Comparison of ENCODE assay signal across 1 cellular context in the genomic region with DNA sequence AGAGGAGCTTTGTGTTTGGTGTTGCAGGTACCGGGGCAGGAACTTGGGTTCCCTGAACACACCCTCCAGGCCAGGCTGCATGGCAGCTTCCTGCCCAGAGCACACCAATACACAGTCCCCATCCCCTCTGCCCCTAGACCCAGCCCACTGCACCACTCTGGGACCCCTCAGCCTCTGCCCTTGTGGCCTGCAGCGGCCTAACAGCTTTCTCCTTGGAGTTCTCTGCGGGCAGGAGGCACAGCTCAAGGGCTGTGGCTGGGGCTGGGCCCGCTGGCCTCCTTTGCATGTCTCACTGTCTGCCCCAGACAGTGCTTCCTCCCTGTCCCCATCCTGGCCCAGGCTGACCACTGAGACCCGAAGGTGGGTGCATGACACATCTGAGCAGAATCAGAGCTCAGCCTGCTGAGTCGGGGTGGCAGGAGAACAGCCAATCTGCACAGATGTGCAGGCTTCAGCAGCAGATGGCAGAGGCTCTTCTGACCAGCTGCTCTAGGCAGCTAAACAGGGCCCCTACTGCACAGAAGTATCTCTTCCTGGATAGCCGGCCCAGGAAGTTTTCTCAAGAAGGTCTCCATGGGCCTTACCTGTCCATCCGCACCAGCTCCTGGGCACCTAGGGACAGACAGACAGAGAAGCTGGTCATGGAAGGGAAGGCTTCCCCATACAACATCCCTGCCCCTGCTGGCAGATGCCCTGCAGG.
TF ChIP-seq lines count a peak whose summit lies in the region.

No MANE protein-coding gene starts in this region.

TF ChIP-seq in A549, 52 proteins besides CTCF, POLR2A, EP300 and RAD21 (continued from another document):
- TF ChIP-seq, protein P1, sequence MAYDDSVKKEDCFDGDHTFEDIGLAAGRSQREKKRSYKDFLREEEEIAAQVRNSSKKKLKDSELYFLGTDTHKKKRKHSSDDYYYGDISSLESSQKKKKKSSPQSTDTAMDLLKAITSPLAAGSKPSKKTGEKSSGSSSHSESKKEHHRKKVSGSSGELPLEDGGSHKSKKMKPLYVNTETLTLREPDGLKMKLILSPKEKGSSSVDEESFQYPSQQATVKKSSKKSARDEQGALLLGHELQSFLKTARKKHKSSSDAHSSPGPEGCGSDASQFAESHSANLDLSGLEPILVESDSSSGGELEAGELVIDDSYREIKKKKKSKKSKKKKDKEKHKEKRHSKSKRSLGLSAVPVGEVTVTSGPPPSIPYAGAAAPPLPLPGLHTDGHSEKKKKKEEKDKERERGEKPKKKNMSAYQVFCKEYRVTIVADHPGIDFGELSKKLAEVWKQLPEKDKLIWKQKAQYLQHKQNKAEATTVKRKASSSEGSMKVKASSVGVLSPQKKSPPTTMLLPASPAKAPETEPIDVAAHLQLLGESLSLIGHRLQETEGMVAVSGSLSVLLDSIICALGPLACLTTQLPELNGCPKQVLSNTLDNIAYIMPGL (CRISPR knock-in tag; IDR thresholded peaks at IDR 0.05; ENCODE audit: borderline replicate concordance): no peak
- no peak for TF ChIP-seq ZNF302 (CRISPR knock-in tag; IDR thresholded peaks at IDR 0.05)
- no peak for TF ChIP-seq NFE2L2 (conservative IDR thresholded peaks at IDR 0.05; ENCODE audit: low read length)
- TF ChIP-seq FOXS1 (CRISPR knock-in tag; IDR thresholded peaks at IDR 0.05): no peak
- no peak for TF ChIP-seq POLR2AphosphoS2 (conservative IDR thresholded peaks at IDR 0.05; ENCODE audit: low read length)
- TF ChIP-seq HOXB5 (CRISPR knock-in tag; IDR thresholded peaks at IDR 0.05): no peak
- no peak for TF ChIP-seq KDM1A (IDR thresholded peaks at IDR 0.05; ENCODE audit: low read depth)
- no peak for TF ChIP-seq RCOR1 (IDR thresholded peaks at IDR 0.05; ENCODE audit: low read depth, low read length)
- TF ChIP-seq CEBPB (IDR thresholded peaks at IDR 0.05): no peak
